30 cellular contexts compared by ENCODE assay signal in genomic region chr19:54492568-54492967, GRCh38. TPM values are rescaled to one million over a fixed set of nuclear protein-coding genes. Genes with fewer than 3 reads are reported as not detected.
"Had no signal": no experiment of that assay in that cellular context is flagged by ENCODE, and none has a peak within 500 bp of the region (broad histone marks: within the 10 kb centered on the region; RNA-seq: fewer than 3 reads in every experiment).

No MANE protein-coding gene starts in this region.

- H3K4me1 ChIP-seq: Peyer's patch, SJSA1 had no signal

- H3K27ac ChIP-seq: KMS-11, Peyer's patch, SJSA1 had no signal

- H3K27me3 ChIP-seq: Peyer's patch had no signal

- H3K4me2 ChIP-seq: KMS-11, SK-N-SH had no signal

- H3K9ac ChIP-seq: KMS-11, SK-N-SH had no signal

- H3K4me3 ChIP-seq: MG63, Peyer's patch, SJSA1 had no signal

- DNase-seq: activated CD4-positive, alpha-beta memory T cell treated with anti-CD3 and anti-CD28 coated beads for 36 hours; activated CD4-positive, alpha-beta T cell treated with anti-CD3 and anti-CD28 coated beads for 4 hours; activated CD4-positive, alpha-beta T cell treated with anti-CD3 and anti-CD28 coated beads, Interleukin-2, amount 50 U/mL, for 1 hour; activated CD4-positive, CD25-positive, alpha-beta regulatory T cell treated with anti-CD3 and anti-CD28 coated beads, Interleukin-2, amount 50 U/mL, for 72 hours; activated CD8-positive, alpha-beta memory T cell treated with anti-CD3 and anti-CD28 coated beads, Interleukin-2, amount 50 U/mL, for 4 hours; activated gamma-delta T cell; activated naive CD4-positive, alpha-beta T cell treated with Interleukin-2 at 50 U/mL for 16 hours; activated naive CD8-positive, alpha-beta T cell treated with anti-CD3 and anti-CD28 coated beads, Interleukin-2, amount 50 U/mL, for 24 hours; activated T-cell treated with anti-CD3 and anti-CD28 coated beads for 4 hours; activated T-cell treated with anti-CD3 and anti-CD28 coated beads, Interleukin-2, amount 50 U/mL, for 4 hours; anterior cingulate cortex; caudate nucleus; cerebellar nuclear complex; MG63; NCI-H1048; NCI-H1105 treated with DMSO at 0.1 percent for 48 hours; NCI-H1436; NCI-H1694; NCI-H1930; NCI-H345; NCI-H524 treated with DMSO at 0.1 percent for 48 hours; NK-92 treated with Interleukin-12 subunit alpha and Interleukin-12 subunit beta, amount 100 ng/mL, for 24 hours; PC-3; Peyer's patch; RPMI8226; SHP77 treated with DMSO at 0.1 percent for 48 hours; SK-N-SH had no signal

- ATAC-seq: activated naive CD8-positive, alpha-beta T cell treated with anti-CD3 and anti-CD28 coated beads, Interleukin-2, amount 50 U/mL, for 24 hours; activated T-cell treated with anti-CD3 and anti-CD28 coated beads, Interleukin-2, amount 50 U/mL, for 4 hours; PC-3; WTC11 had no signal

- H3K9me3 ChIP-seq: MG63, Peyer's patch, SJSA1, SK-N-SH had no signal

- H3K36me3 ChIP-seq: MG63, Peyer's patch, SJSA1 had no signal

RNA-seq across cellular contexts. Expression of gene LAIR2, which starts 10.1 kb away (rescaled TPM):
- polyA plus RNA-seq: SK-N-SH had no signal
